In genomic region chr19:41427647-41428480, GRCh38 we compare ENCODE assay signal across 8 cellular contexts. TPM values are rescaled to one million over a fixed set of nuclear protein-coding genes. Genes with fewer than 3 reads are reported as not detected.
DNase-seq lines count a peak whose midpoint lies in the region; ATAC-seq and TF ChIP-seq lines count a peak whose summit lies in the region.

No MANE protein-coding gene starts in this region.

- H3K9me2 ChIP-seq in SK-N-SH: no peaks in the 10 kb centered on the region

- H3K4me3 ChIP-seq in SK-N-SH (ENCODE audit: low read depth in 2 of 2, low read length in 1 of 2) (no peak overlapping the region), astrocyte of the cerebellum (ENCODE audit: low read depth, low read length) (peak overlapping the region; percentile 37), iPS-20b (ENCODE audit: low read length) (peak overlapping the region; percentile 82)

- H3K9me3 ChIP-seq in SK-N-SH (no peaks in the 10 kb centered on the region), iPS-20b (ENCODE audit: insufficient read depth, low read depth, low read length) (no peaks in the 10 kb centered on the region)

- H4K20me1 ChIP-seq in SK-N-SH (ENCODE audit: insufficient read depth): no peaks in the 10 kb centered on the region

- H3F3A ChIP-seq in SK-N-SH (replicated peaks; ENCODE audit: insufficient read depth): peaks cover 6% of the 10 kb centered on the region

- ATAC-seq in GM18873 (IDR thresholded peaks at IDR 0.05; ENCODE audit: low FRiP score, unreplicated experiment) (no peak), HG03442 (IDR thresholded peaks at IDR 0.05; ENCODE audit: unreplicated experiment) (no peak)

- no peak for TF ChIP-seq RAD21 in SK-N-SH (IDR thresholded peaks at IDR 0.05; ENCODE audit: low read length)

- H3K36me3 ChIP-seq in SK-N-SH (replicated peaks in 1 of 2; ENCODE audit: control insufficient read depth in 1 of 2, insufficient read depth in 2 of 2, low read length in 1 of 2): peaks cover 0 to 20% of the 10 kb centered on the region in 2 experiments
- H3K36me3 ChIP-seq in iPS-20b (ENCODE audit: insufficient read depth, low read depth, low read length): peaks cover 26% of the 10 kb centered on the region

- no peak for TF ChIP-seq EP300 in SK-N-SH (IDR thresholded peaks at IDR 0.05; ENCODE audit: borderline replicate concordance in 1 of 2, low read depth in 1 of 2, low read length in 1 of 2)

- no peak overlapping the region for H2AFZ ChIP-seq in SK-N-SH (ENCODE audit: low read depth)

- WGBS in SK-N-SH (ENCODE audit: low lambda C conversion rate): 74% methylated on average over 23 of the region's 23 CpGs

- CTCF ChIA-PET in SK-N-SH (lab: Yijun Ruan, JAX): interaction anchor here (1.3 to 1.7 kb wide), 4 partner anchors 11 to 169 kb away, joined by 3 to 9 read pairs (median 4); partner anchors contain the start of gene DMAC2

- no peak overlapping the region; a peak in 1 of 4 replicates for H3K27ac ChIP-seq in SK-N-SH (ENCODE audit: low read depth in 2 of 2, low read length in 1 of 2)
- H3K27ac ChIP-seq in iPS-20b (ENCODE audit: low read length): no peak overlapping the region

- H3K9ac ChIP-seq in SK-N-SH: no peak overlapping the region
- H3K9ac ChIP-seq in iPS-20b (ENCODE audit: low read depth, low read length): peak overlapping the region; percentile 64

- DNase-seq in GM13976 (ENCODE audit: low spot score) (peak; percentile 56), SK-N-SH (peak; percentile 56), astrocyte of the cerebellum (ENCODE audit: low read depth) (no peak), ACHN (no peak)
- peak; percentile 25 for DNase-seq in stimulated activated CD8-positive, alpha-beta memory T cell treated with anti-CD3 and anti-CD28 coated beads, Interleukin-12 subunit alpha, Interleukin-12 subunit beta, amount 100 ng/mL, for 1 hour (ENCODE audit: low read depth)

- POLR2A ChIA-PET in SK-N-SH (lab: Yijun Ruan, JAX): interaction anchor here (1.0 to 1.5 kb wide), 2 partner anchors 12 kb away, joined by 6 to 7 read pairs; partner anchors contain the start of gene DMAC2

- in situ Hi-C loops in GM13976 (cut with MboI; ENCODE audit: low sequenced_read_pairs, unreplicated experiment): no loop called here
- in situ Hi-C loops in astrocyte of the cerebellum (cut with HindIII; ENCODE audit: low sequenced_read_pairs): no loop called here
- in situ Hi-C loops in ACHN (cut with HindIII; ENCODE audit: low pct_ligation_motif_present, low pct_unique_long_range_greater_than_20kb, low sequenced_read_pairs): no loop called here

- H3K27me3 ChIP-seq in SK-N-SH (ENCODE audit: insufficient read depth): no peaks in the 10 kb centered on the region
- H3K27me3 ChIP-seq in iPS-20b (ENCODE audit: insufficient read depth, low read length): no peaks in the 10 kb centered on the region

- peaks cover 0 to 7% of the 10 kb centered on the region in 2 experiments; a peak in 1 of 4 replicates for H3K4me1 ChIP-seq in SK-N-SH (ENCODE audit: control insufficient read depth in 1 of 2, insufficient read depth in 2 of 2, low read depth in 1 of 2, low read length in 1 of 2)
- peaks cover 4% of the 10 kb centered on the region; the same call in 1 of the 2 replicates for H3K4me1 ChIP-seq in iPS-20b (ENCODE audit: insufficient read depth, low read length)

- no peaks in the 10 kb centered on the region for H3K79me2 ChIP-seq in SK-N-SH (ENCODE audit: insufficient read depth)

- TF ChIP-seq CTCF in GM13976 (IDR thresholded peaks at IDR 0.05; ENCODE audit: borderline replicate concordance, control extremely low read depth, extremely low read depth, insufficient read depth, missing control alignments): no peak
- TF ChIP-seq CTCF in SK-N-SH (IDR thresholded peaks at IDR 0.05): no peak
- no peak for TF ChIP-seq CTCF in astrocyte of the cerebellum (IDR thresholded peaks at IDR 0.05; ENCODE audit: low read depth, low read length, missing control alignments)

- H3K4me2 ChIP-seq in SK-N-SH: no peak overlapping the region

TF ChIP-seq in SK-N-SH, 30 proteins besides CTCF, POLR2A, EP300 and RAD21:
- no peak for TF ChIP-seq POLR2AphosphoS5 (IDR thresholded peaks at IDR 0.05; ENCODE audit: low read depth, low read length)

RNA-seq across cellular contexts. Expression of gene B3GNT8, which starts 0.7 kb away (rescaled TPM):
- not detected in 2 replicates for polyA plus RNA-seq in SK-N-SH (2012; rRNA removed)
- polyA plus RNA-seq in SK-N-SH (2012; cell fraction: cytosol; rRNA removed): 0.04 TPM in 1 of 2 replicates, not detected in the other
- polyA plus RNA-seq in SK-N-SH (2012; cell fraction: nucleus; rRNA removed): 0.04 TPM in 2 replicates

RNA-seq across cellular contexts. Expression of gene DMAC2, which starts 11.8 kb away (rescaled TPM):
- 70.2 and 71.4 TPM in 2 replicates for polyA plus RNA-seq in SK-N-SH (2012; rRNA removed)
- polyA plus RNA-seq in SK-N-SH (2012; cell fraction: cytosol; rRNA removed): 49.7 and 58.5 TPM in 2 replicates
- 39.9 and 42.8 TPM in 2 replicates for polyA plus RNA-seq in SK-N-SH (2012; cell fraction: nucleus; rRNA removed)

RNA-seq across cellular contexts. Expression of gene ERICH4, which starts 15.1 kb away (rescaled TPM):
- polyA plus RNA-seq in SK-N-SH (2012; rRNA removed): not detected in 2 replicates
- 0.03 TPM in 1 of 2 replicates, not detected in the other for polyA plus RNA-seq in SK-N-SH (2012; cell fraction: cytosol; rRNA removed)
- polyA plus RNA-seq in SK-N-SH (2012; cell fraction: nucleus; rRNA removed): not detected in 2 replicates

RNA-seq across cellular contexts. Expression of gene BCKDHA, which starts 30.2 kb away (rescaled TPM):
- 16.3 and 30.9 TPM in 2 replicates for polyA plus RNA-seq in SK-N-SH (2012; rRNA removed)
- polyA plus RNA-seq in SK-N-SH (2012; cell fraction: cytosol; rRNA removed): 10.7 and 13.2 TPM in 2 replicates
- polyA plus RNA-seq in SK-N-SH (2012; cell fraction: nucleus; rRNA removed): 24.9 and 25.6 TPM in 2 replicates

RNA-seq across cellular contexts. Expression of gene EXOSC5, which starts 30.7 kb away (rescaled TPM):
- polyA plus RNA-seq in SK-N-SH (2012; rRNA removed): 71.3 and 74.1 TPM in 2 replicates
- polyA plus RNA-seq in SK-N-SH (2012; cell fraction: cytosol; rRNA removed): 37.8 and 52.6 TPM in 2 replicates
- 42.1 and 45.3 TPM in 2 replicates for polyA plus RNA-seq in SK-N-SH (2012; cell fraction: nucleus; rRNA removed)

Comparison
In these comparisons a context has a peak if more than half of its experiments do, and no peak if none do; other contexts are left out.
1. DNase-seq: peak in GM13976 (single experiment), SK-N-SH (single experiment) and stimulated activated CD8-positive, alpha-beta memory T cell treated with anti-CD3 and anti-CD28 coated beads, Interleukin-12 subunit alpha, Interleukin-12 subunit beta, amount 100 ng/mL, for 1 hour (single experiment); none in astrocyte of the cerebellum (single experiment) and ACHN (single experiment).
2. H3K4me3 ChIP-seq: peak in astrocyte of the cerebellum (single experiment) and iPS-20b (single experiment); none in SK-N-SH (0 of 2).